ENCODE assay signal across 22 cellular contexts in genomic region chr17:51402881-51403280, GRCh38.
"Had no signal": no experiment of that assay in that cellular context is flagged by ENCODE, and none has a peak within 500 bp of the region (broad histone marks: within the 10 kb centered on the region; RNA-seq: fewer than 3 reads in every experiment).

No MANE protein-coding gene starts in this region.

- H3K4me3 Mint-ChIP-seq: IgD-negative memory B cell had no signal

- H3K36me3 ChIP-seq: SJSA1 had no signal

- H3K27ac ChIP-seq: HL-60, KMS-11, SJSA1, SK-N-MC had no signal

- H3K4me1 ChIP-seq: SJSA1 had no signal

- H3K9me3 ChIP-seq: SJSA1 had no signal

- H3K4me3 ChIP-seq: K562, SJSA1, SK-N-MC had no signal

- ATAC-seq: K562 had no signal

- H3K4me1 Mint-ChIP-seq: IgD-negative memory B cell had no signal

- DNase-seq: MV-4-11, NCI-H1048, NCI-H1105, NCI-H1417, NCI-H146, NCI-H1694 treated with DMSO at 0.1 percent for 48 hours, NCI-H1930, NCI-H2081, NCI-H2107, NCI-H2227 treated with DMSO at 0.1 percent for 48 hours, NCI-H524, NCI-H526 treated with DMSO at 0.1 percent for 48 hours, NCI-H748 treated with DMSO at 0.1 percent for 48 hours, Right ventricle myocardium superior, RPMI8226, SIG-M5 had no signal

- H3K4me2 ChIP-seq: KMS-11 had no signal

- H3K9ac ChIP-seq: KMS-11 had no signal

- H3K27ac Mint-ChIP-seq: IgD-negative memory B cell had no signal
